Comparison of ENCODE assay signal across 13 cellular contexts in the genomic region with DNA sequence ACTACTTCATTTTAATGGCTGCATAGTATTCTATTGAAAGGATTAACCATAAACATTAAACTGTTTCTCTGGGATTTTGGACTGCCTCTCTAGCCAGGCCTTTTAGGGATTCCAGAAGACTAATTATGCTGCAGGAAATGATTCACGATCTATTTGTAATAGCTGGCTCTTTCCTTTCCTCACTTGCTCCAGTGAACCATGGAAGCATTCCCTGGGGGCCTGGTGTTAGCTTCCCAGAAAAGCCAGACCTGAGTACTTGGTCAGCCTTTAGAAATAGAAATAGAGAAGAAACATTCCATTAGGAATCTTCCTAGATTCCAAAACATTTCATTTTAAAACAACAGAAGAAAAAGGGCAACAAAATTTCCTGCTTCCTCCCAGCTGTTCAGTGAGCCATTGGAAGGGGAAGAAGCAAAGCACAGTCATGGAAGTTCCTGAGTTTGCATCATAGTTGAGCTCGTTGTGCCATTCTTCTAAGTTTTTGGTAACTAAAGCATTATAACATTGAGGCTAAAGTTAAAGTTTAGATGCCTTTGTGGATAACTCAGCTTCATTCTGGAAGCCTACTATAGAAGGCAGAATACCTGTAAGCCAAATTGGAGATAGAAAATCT.
DNase-seq lines count a peak whose midpoint lies in the region; ATAC-seq, FAIRE-seq and TF ChIP-seq lines count a peak whose summit lies in the region.
"Had no signal": no experiment of that assay in that cellular context is flagged by ENCODE, and none has a peak within 500 bp of the region (broad histone marks: within the 10 kb centered on the region; RNA-seq: fewer than 3 reads in every experiment).

No MANE protein-coding gene starts in this region.

- peak overlapping the region; percentile 12 for H3K4me2 ChIP-seq in keratinocyte (ENCODE audit: control insufficient read depth, extremely low read depth, insufficient read depth, low read depth, low read length)

- no peak overlapping the region for H3K4me3 Mint-ChIP-seq in HFFc6
- H3K4me3 Mint-ChIP-seq in naive thymus-derived CD8-positive, alpha-beta T cell: no peak overlapping the region
- H3K4me3 Mint-ChIP-seq: nephron had no signal

- no peaks in the 10 kb centered on the region for H4K20me1 ChIP-seq in keratinocyte (ENCODE audit: control insufficient read depth, extremely low read depth, insufficient read depth, low read length)

- POLR2A ChIA-PET in naive thymus-derived CD8-positive, alpha-beta T cell (lab: Charles Lee): no interaction called here

- ATAC-seq in right lobe of liver (no peak), GM18861 (IDR thresholded peaks at IDR 0.05; ENCODE audit: unreplicated experiment) (no peak)
- no peak for ATAC-seq in naive thymus-derived CD8-positive, alpha-beta T cell

- no peak for TF ChIP-seq POLR2A in right lobe of liver (IDR thresholded peaks at IDR 0.05)

- H3K9me3 ChIP-seq in keratinocyte (ENCODE audit: control insufficient read depth, low read depth, low read length): no peaks in the 10 kb centered on the region
- no peaks in the 10 kb centered on the region for H3K9me3 ChIP-seq in right lobe of liver
- H3K9me3 ChIP-seq: colonic mucosa had no signal

- peaks cover 4% of the 10 kb centered on the region for H3K9me3 Mint-ChIP-seq in HFFc6
- peaks cover 0 to 22% (median 7%) of the 10 kb centered on the region in 9 donors for H3K9me3 Mint-ChIP-seq in naive thymus-derived CD8-positive, alpha-beta T cell

- H3K9ac ChIP-seq in keratinocyte (ENCODE audit: control insufficient read depth, extremely low read depth, insufficient read depth, low read length): no peak overlapping the region

- FAIRE-seq in bronchial epithelial cell (lab: Jason Lieb, UNC) (no peak), keratinocyte (lab: Jason Lieb, UNC) (peak; percentile 66)
- FAIRE-seq: H54 had no signal

- no peaks in the 10 kb centered on the region for H3K27me3 ChIP-seq in bronchial epithelial cell (ENCODE audit: control insufficient read depth, insufficient read depth, low read length)
- H3K27me3 ChIP-seq in keratinocyte (ENCODE audit: control insufficient read depth, extremely low read depth, insufficient read depth, low read length): no peaks in the 10 kb centered on the region
- H3K27me3 ChIP-seq in right lobe of liver: no peaks in the 10 kb centered on the region
- H3K27me3 ChIP-seq: colonic mucosa had no signal

- H3K36me3 Mint-ChIP-seq in HFFc6 (ENCODE audit: low read depth): peaks cover 9% of the 10 kb centered on the region
- H3K36me3 Mint-ChIP-seq in naive thymus-derived CD8-positive, alpha-beta T cell: no peaks in the 10 kb centered on the region

- H3K36me3 ChIP-seq in bronchial epithelial cell (ENCODE audit: control insufficient read depth, insufficient read depth, low read length) (no peaks in the 10 kb centered on the region), keratinocyte (ENCODE audit: control insufficient read depth in 2 of 2, extremely low read depth in 1 of 2, insufficient read depth in 2 of 2, low read length in 2 of 2) (no peaks in the 10 kb centered on the region), right lobe of liver (no peaks in the 10 kb centered on the region)
- H3K36me3 ChIP-seq: colonic mucosa had no signal

- H3K4me3 ChIP-seq in bronchial epithelial cell (ENCODE audit: low read depth, low read length) (no peak overlapping the region), keratinocyte (ENCODE audit: control insufficient read depth in 2 of 3, extremely low read depth in 1 of 3, insufficient read depth in 2 of 3, low read depth in 1 of 3, low read length in 3 of 3) (no peak overlapping the region), right lobe of liver (no peak overlapping the region)
- H3K4me3 ChIP-seq: colonic mucosa had no signal

- intact Hi-C loops in right lobe of liver (cut with DNase I): no loop called here

- no peak for TF ChIP-seq CTCF in HFFc6 (IDR thresholded peaks at IDR 0.05)
- TF ChIP-seq CTCF in bronchial epithelial cell (IDR thresholded peaks at IDR 0.05; ENCODE audit: insufficient read depth, low read length, severe bottlenecking): no peak
- TF ChIP-seq CTCF in keratinocyte (optimal IDR thresholded peaks at IDR 0.05 in 1 of 3, IDR thresholded peaks at IDR 0.05 in 1 of 3, conservative IDR thresholded peaks at IDR 0.05 in 1 of 3; ENCODE audit: extremely low read depth in 1 of 3, insufficient read depth in 2 of 3, low read length in 3 of 3): no peak
- TF ChIP-seq CTCF in right lobe of liver (IDR thresholded peaks at IDR 0.05): no peak

- H3K79me2 ChIP-seq in keratinocyte (ENCODE audit: control insufficient read depth, insufficient read depth, low read length): no peaks in the 10 kb centered on the region

- 29% methylated on average over 2 of the region's 2 CpGs for WGBS in right lobe of liver (ENCODE audit: insufficient coverage, low coverage, low lambda C conversion rate, missing lambda C conversion rate)

- dilution Hi-C loops in keratinocyte (cut with MboI; ENCODE audit: extremely low pct_ligation_motif_present, low sequenced_read_pairs): no loop called here

- H2AFZ ChIP-seq in keratinocyte (ENCODE audit: control insufficient read depth, low read length): peak overlapping the region; percentile 39

- H3K9me1 ChIP-seq in keratinocyte (ENCODE audit: control insufficient read depth, extremely low read depth, insufficient read depth, low read length): no peaks in the 10 kb centered on the region

- no peak overlapping the region for H3K27ac ChIP-seq in keratinocyte (ENCODE audit: control insufficient read depth, insufficient read depth, low read length)
- H3K27ac ChIP-seq in right lobe of liver: no peak overlapping the region
- H3K27ac ChIP-seq: colonic mucosa, RWPE1 had no signal

- peak overlapping the region; percentile 72; the same call in 1 of the 2 replicates for H3K27ac Mint-ChIP-seq in HFFc6
- peak overlapping the region in 1 of 10 donors; percentile 35 for H3K27ac Mint-ChIP-seq in naive thymus-derived CD8-positive, alpha-beta T cell

- peaks cover 19% of the 10 kb centered on the region for H3K4me1 Mint-ChIP-seq in HFFc6 (ENCODE audit: low read depth)
- no peaks in the 10 kb centered on the region for H3K4me1 Mint-ChIP-seq in naive thymus-derived CD8-positive, alpha-beta T cell

- H3K4me1 ChIP-seq in keratinocyte (ENCODE audit: control insufficient read depth, extremely low read depth, insufficient read depth, low read length): peaks cover 6% of the 10 kb centered on the region
- H3K4me1 ChIP-seq in right lobe of liver: no peaks in the 10 kb centered on the region
- H3K4me1 ChIP-seq: colonic mucosa had no signal

- peak; percentile 46 for DNase-seq in A172 (ENCODE audit: low spot score)
- DNase-seq in HFFc6: peak; percentile 52
- peak; percentile 81 for DNase-seq in bronchial epithelial cell (ENCODE audit: low read depth)
- no peak for DNase-seq in keratinocyte (ENCODE audit: low read depth, low spot score)
- no peak for DNase-seq in right lobe of liver
- no peak for DNase-seq in KG1 (lab: John Stamatoyannopoulos, UW)
- no peak for DNase-seq in naive thymus-derived CD8-positive, alpha-beta T cell
- DNase-seq: colonic mucosa; stimulated activated naive CD4-positive, alpha-beta T cell treated with Interleukin-2 at 50 U/mL for 16 hours had no signal

- H3K27me3 Mint-ChIP-seq in HFFc6 (ENCODE audit: insufficient read depth): peaks cover 2% of the 10 kb centered on the region; the same call in 1 of the 2 replicates
- H3K27me3 Mint-ChIP-seq in naive thymus-derived CD8-positive, alpha-beta T cell: peaks cover 0 to 4% (median 0%) of the 10 kb centered on the region in 5 donors

Comparison
In these comparisons a context has a peak if more than half of its experiments do, and no peak if none do; other contexts are left out.
1. DNase-seq: peak in A172 (single experiment), HFFc6 (single experiment) and bronchial epithelial cell (single experiment); none in keratinocyte (single experiment), right lobe of liver (0 of 3), KG1 (single experiment) and naive thymus-derived CD8-positive, alpha-beta T cell (0 of 10).